In genomic region chr9:133715295-133715865, GRCh38 we compare ENCODE assay signal across 12 cellular contexts. TPM values are rescaled to one million over a fixed set of nuclear protein-coding genes. Genes with fewer than 3 reads are reported as not detected.
DNase-seq lines count a peak whose midpoint lies in the region; ATAC-seq, FAIRE-seq and TF ChIP-seq lines count a peak whose summit lies in the region.
"Had no signal": no experiment of that assay in that cellular context is flagged by ENCODE, and none has a peak within 500 bp of the region (broad histone marks: within the 10 kb centered on the region; RNA-seq: fewer than 3 reads in every experiment).

No MANE protein-coding gene starts in this region.

- DNase-seq in LHCN-M2 (ENCODE audit: low read depth) (peak; percentile 91), adrenal gland (peak in 5 of 7 donors; percentile 35 to 69 (median 45)), kidney (peak; percentile 84), ecto neural progenitor cell (ENCODE audit: low spot score) (no peak), DMS53 (lab: John Stamatoyannopoulos, UW) (no peak), Kasumi-1 (lab: John Stamatoyannopoulos, UW) (no peak), NCI-H446 (lab: John Stamatoyannopoulos, UW) (no peak)
- DNase-seq in stimulated activated effector memory CD8-positive, alpha-beta T cell treated with anti-CD3 and anti-CD28 coated beads, Interleukin-12 subunit alpha, Interleukin-12 subunit beta, amount 100 ng/mL, for 72 hours (ENCODE audit: low spot score in 2 of 2): no peak
- DNase-seq: foreskin keratinocyte; NCI-H1930; stimulated activated CD4-positive, alpha-beta T cell treated with anti-CD3 and anti-CD28 coated beads, Interleukin-1b, Interleukin-23, amount 100 ng/mL, for 48 hours had no signal

- no peaks in the 10 kb centered on the region for H3K36me3 ChIP-seq in adrenal gland (replicated peaks in 1 of 2)
- no peaks in the 10 kb centered on the region for H3K36me3 ChIP-seq in kidney (ENCODE audit: control insufficient read depth in 1 of 2, insufficient read depth in 2 of 2, low read length in 2 of 2)

- intact Hi-C loops in adrenal gland (cut with DNase I): loop anchor here (5.0 to 10.0 kb wide), 2 partner anchors 141 to 188 kb away; no protein-coding TSS in a partner anchor
- intact Hi-C loops in kidney (cut with DNase I): no loop called here

- no peaks in the 10 kb centered on the region for H3K36me3 Mint-ChIP-seq in stimulated activated effector memory CD8-positive, alpha-beta T cell treated with anti-CD3 and anti-CD28 coated beads, Interleukin-12 subunit alpha, Interleukin-12 subunit beta, amount 100 ng/mL, for 72 hours

- no peaks in the 10 kb centered on the region for H3K9me3 ChIP-seq in adrenal gland (replicated peaks in 1 of 3)
- no peaks in the 10 kb centered on the region for H3K9me3 ChIP-seq in kidney (ENCODE audit: control insufficient read depth in 1 of 2, low read length in 2 of 2)

- H3K27ac ChIP-seq in adrenal gland (peak overlapping the region in 4 of 5 donors; percentile 36 to 92 (median 54)), kidney (ENCODE audit: low read depth in 2 of 2, low read length in 2 of 2) (peak overlapping the region; percentile 41 to 60)
- H3K27ac ChIP-seq: foreskin keratinocyte had no signal

- H3K4me1 ChIP-seq in adrenal gland (replicated peaks in 1 of 2): peaks cover 0 to 11% of the 10 kb centered on the region in 2 donors
- H3K4me1 ChIP-seq in kidney (ENCODE audit: control insufficient read depth in 1 of 2, insufficient read depth in 1 of 2, low read depth in 1 of 2, low read length in 2 of 2): peaks cover 15 to 23% of the 10 kb centered on the region in 2 donors
- H3K4me1 ChIP-seq: foreskin keratinocyte had no signal

- H3K27ac Mint-ChIP-seq in stimulated activated effector memory CD8-positive, alpha-beta T cell treated with anti-CD3 and anti-CD28 coated beads, Interleukin-12 subunit alpha, Interleukin-12 subunit beta, amount 100 ng/mL, for 72 hours: peak overlapping the region; percentile 27
- H3K27ac Mint-ChIP-seq: activated CD4-positive, alpha-beta T cell treated with anti-CD3 and anti-CD28 coated beads, Interleukin-2, amount 10 ng/mL, durations not matched to agents 7 days and 5 days had no signal

- no peaks in the 10 kb centered on the region for H3K9me3 Mint-ChIP-seq in stimulated activated effector memory CD8-positive, alpha-beta T cell treated with anti-CD3 and anti-CD28 coated beads, Interleukin-12 subunit alpha, Interleukin-12 subunit beta, amount 100 ng/mL, for 72 hours
- H3K9me3 Mint-ChIP-seq: activated CD4-positive, alpha-beta T cell treated with anti-CD3 and anti-CD28 coated beads, Interleukin-2, amount 10 ng/mL, durations not matched to agents 7 days and 5 days had no signal

- H3K27me3 ChIP-seq in adrenal gland: no peaks in the 10 kb centered on the region
- H3K27me3 ChIP-seq: foreskin keratinocyte had no signal

- FAIRE-seq in kidney (lab: Jason Lieb, UNC): no peak

- H3K4me3 Mint-ChIP-seq in stimulated activated effector memory CD8-positive, alpha-beta T cell treated with anti-CD3 and anti-CD28 coated beads, Interleukin-12 subunit alpha, Interleukin-12 subunit beta, amount 100 ng/mL, for 72 hours: no peak overlapping the region
- H3K4me3 Mint-ChIP-seq: activated CD4-positive, alpha-beta T cell treated with anti-CD3 and anti-CD28 coated beads, Interleukin-2, amount 10 ng/mL, durations not matched to agents 7 days and 5 days had no signal

- WGBS in adrenal gland, 4 donors: 37 to 69% (median 55%) methylated on average over 12 to 23 of the region's 23 CpGs

- no peak for ATAC-seq in stimulated activated effector memory CD8-positive, alpha-beta T cell treated with anti-CD3 and anti-CD28 coated beads, Interleukin-12 subunit alpha, Interleukin-12 subunit beta, amount 100 ng/mL, for 72 hours
- ATAC-seq: foreskin keratinocyte had no signal

- H3K9ac ChIP-seq in kidney (ENCODE audit: low read length in 2 of 2): peak overlapping the region in 1 of 2 donors; percentile 26

- H3K4me3 ChIP-seq in adrenal gland: no peak overlapping the region
- no peak overlapping the region for H3K4me3 ChIP-seq in kidney (ENCODE audit: low read length in 2 of 2)

- peaks cover 5% of the 10 kb centered on the region for H3K4me1 Mint-ChIP-seq in stimulated activated effector memory CD8-positive, alpha-beta T cell treated with anti-CD3 and anti-CD28 coated beads, Interleukin-12 subunit alpha, Interleukin-12 subunit beta, amount 100 ng/mL, for 72 hours
- H3K4me1 Mint-ChIP-seq: activated CD4-positive, alpha-beta T cell treated with anti-CD3 and anti-CD28 coated beads, Interleukin-2, amount 10 ng/mL, durations not matched to agents 7 days and 5 days had no signal

- TF ChIP-seq POLR2A in adrenal gland (IDR thresholded peaks at IDR 0.05): no peak

- no peak for TF ChIP-seq CTCF in adrenal gland (IDR thresholded peaks at IDR 0.05)
- TF ChIP-seq CTCF in kidney (IDR thresholded peaks at IDR 0.05; ENCODE audit: borderline replicate concordance, extremely low read depth, insufficient read depth): no peak

RNA-seq across cellular contexts. Expression of gene SARDH, which starts 22.8 kb away (rescaled TPM):
- 52.5 and 54.8 TPM in 2 replicates for total RNA-seq in LHCN-M2 (2014; rRNA removed)
- 32.4 TPM for polyA plus RNA-seq in LHCN-M2 (2012)
- total RNA-seq in adrenal gland: 1 to 10 TPM; 1.5 to 9.6 (median 3.4) TPM
- polyA plus RNA-seq in adrenal gland: 1 to 10 TPM in 2 of 3 donors, under 1 TPM in 1; 0.81 to 6.8 (median 3.0) TPM
- 4.6 TPM for total RNA-seq in kidney
- 12.0 TPM for polyA plus RNA-seq in kidney (ENCODE audit: insufficient read depth, low read depth, low replicate concordance)
- total RNA-seq: foreskin keratinocyte had no signal

Comparison
In these comparisons a context has a peak if more than half of its experiments do, and no peak if none do; other contexts are left out.
1. DNase-seq: peak in LHCN-M2 (single experiment), adrenal gland (5 of 7) and kidney (single experiment); none in stimulated activated effector memory CD8-positive, alpha-beta T cell treated with anti-CD3 and anti-CD28 coated beads, Interleukin-12 subunit alpha, Interleukin-12 subunit beta, amount 100 ng/mL, for 72 hours (0 of 2), ecto neural progenitor cell (single experiment), DMS53 (single experiment), Kasumi-1 (0 of 2) and NCI-H446 (0 of 2).